33 cellular contexts compared by ENCODE assay signal in the genomic region with DNA sequence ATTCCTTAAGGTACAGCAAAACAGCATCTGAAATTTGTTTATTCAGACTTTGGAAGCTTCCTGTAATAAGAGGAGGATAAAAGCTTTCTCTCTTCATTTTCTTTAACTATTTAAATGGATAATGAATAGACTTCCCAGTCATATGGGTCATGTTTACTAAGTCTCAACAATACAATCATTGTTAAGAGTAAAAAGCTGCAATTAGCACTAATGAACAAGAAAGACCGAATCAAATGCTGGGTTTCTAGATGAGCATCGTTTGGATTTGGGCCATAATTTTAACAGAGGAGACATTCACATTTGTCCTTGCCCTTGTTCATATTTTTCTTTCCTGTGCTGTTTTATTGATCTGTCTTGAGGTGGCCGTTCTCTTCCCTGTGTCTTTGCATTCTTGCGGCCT. TPM values are rescaled to one million over a fixed set of nuclear protein-coding genes. Genes with fewer than 3 reads are reported as not detected.
DNase-seq lines count a peak whose midpoint lies in the region; ATAC-seq, FAIRE-seq and TF ChIP-seq lines count a peak whose summit lies in the region.
"Had no signal": no experiment of that assay in that cellular context is flagged by ENCODE, and none has a peak within 500 bp of the region (broad histone marks: within the 10 kb centered on the region; RNA-seq: fewer than 3 reads in every experiment).

No MANE protein-coding gene starts in this region.

- DNase-seq in COR-L47 (lab: John Stamatoyannopoulos, UW) = peak; percentile 81
- DNase-seq in NCI-H146 treated with DMSO at 0.1 percent for 48 hours (lab: John Stamatoyannopoulos, UW; ENCODE audit: unreplicated experiment) = peak; percentile 35
- no peak for DNase-seq in WTC11 (ENCODE audit: low spot score)
- peak; percentile 30 for DNase-seq in midbrain (lab: John Stamatoyannopoulos, UW)
- DNase-seq in HuH-7.5 (ENCODE audit: low spot score) = no peak
- no peak for DNase-seq in H54 (ENCODE audit: insufficient read length, low spot score)
- no peak for DNase-seq in type B pancreatic cell (ENCODE audit: extremely low spot score, unreplicated experiment)
- DNase-seq: activated CD4-positive, alpha-beta T cell treated with anti-CD3 and anti-CD28 coated beads for 36 hours; activated CD8-positive, alpha-beta T cell treated with anti-CD3 and anti-CD28 coated beads, Interleukin-2, amount 10 ng/mL, durations not matched to agents 7 days and 5 days; activated naive CD4-positive, alpha-beta T cell treated with anti-CD3 and anti-CD28 coated beads, Interleukin-2, amount 50 U/mL, for 16 hours; amniotic stem cell; CD4-positive, alpha-beta memory T cell; effector CD4-positive, alpha-beta T cell; EL; KBM-7; left colon; NCI-H2171; ovary; PC-9; SHP77; small intestine; stimulated activated naive CD4-positive, alpha-beta T cell treated with Interleukin-2 at 50 U/mL for 16 hours had no signal

- H3K36me3 Mint-ChIP-seq in WTC11 = peaks cover 89% of the 10 kb centered on the region
- H3K36me3 Mint-ChIP-seq in type B pancreatic cell = peaks cover 25% of the 10 kb centered on the region
- H3K36me3 Mint-ChIP-seq: CD4-positive, alpha-beta memory T cell had no signal

- no peak for TF ChIP-seq POLR2A in H54 (IDR thresholded peaks at IDR 0.05; ENCODE audit: low read depth, low read length)

- H3K4me3 Mint-ChIP-seq in WTC11 = no peak overlapping the region
- H3K4me3 Mint-ChIP-seq in type B pancreatic cell = no peak overlapping the region
- H3K4me3 Mint-ChIP-seq: activated CD4-positive, alpha-beta T cell treated with anti-CD3 and anti-CD28 coated beads for 36 hours; activated CD8-positive, alpha-beta T cell treated with anti-CD3 and anti-CD28 coated beads, Interleukin-2, amount 10 ng/mL, durations not matched to agents 7 days and 5 days; B cell; brain; CD4-positive, alpha-beta memory T cell; T-helper 2 cell treated with Interferon-gamma antibody and Interleukin-4, amounts not matched to agents 5 μg/mL and 100 μg/mL, for 36 hours had no signal

- CTCF ChIA-PET in WTC11 (lab: Charles Lee) = interaction anchor here (1.3 kb wide), 1 partner anchor 45 kb away, joined by 3 read pairs; no protein-coding TSS in a partner anchor

- H3K4me1 Mint-ChIP-seq in WTC11 (peaks cover 60% of the 10 kb centered on the region), type B pancreatic cell (ENCODE audit: unreplicated experiment) (peaks cover 16% of the 10 kb centered on the region)
- H3K4me1 Mint-ChIP-seq: activated CD4-positive, alpha-beta T cell treated with anti-CD3 and anti-CD28 coated beads for 36 hours; CD4-positive, alpha-beta memory T cell had no signal

- H3K27ac Mint-ChIP-seq in WTC11 = peak overlapping the region; percentile 29; the same call in 1 of the 2 replicates
- H3K27ac Mint-ChIP-seq in type B pancreatic cell = no peak overlapping the region
- H3K27ac Mint-ChIP-seq: activated CD4-positive, alpha-beta T cell treated with anti-CD3 and anti-CD28 coated beads for 36 hours; activated CD8-positive, alpha-beta T cell treated with anti-CD3 and anti-CD28 coated beads, Interleukin-2, amount 10 ng/mL, durations not matched to agents 7 days and 5 days; activated T-helper 2 cell treated with anti-CD3 and anti-CD28 coated beads, Interferon-gamma antibody, Interleukin-2, Interleukin-4, amounts not matched to agents 10 μg/mL and 5 μg/mL and 100 μg/mL, durations not matched to agents 14 hours and 24 hours and 36 hours; B cell; brain; CD4-positive, alpha-beta memory T cell; T-helper 2 cell treated with Interferon-gamma antibody and Interleukin-4, amounts not matched to agents 5 μg/mL and 100 μg/mL, for 36 hours had no signal

- POLR2A ChIA-PET in WTC11 (lab: Charles Lee) = no interaction called here

- H3K27me3 Mint-ChIP-seq in WTC11 (ENCODE audit: low read depth) (no peaks in the 10 kb centered on the region), type B pancreatic cell (peaks cover 4% of the 10 kb centered on the region)

- FAIRE-seq in H54 (lab: Jason Lieb, UNC) = no peak
- FAIRE-seq: small intestine had no signal

- ATAC-seq in WTC11 (no peak), GM19035 (IDR thresholded peaks at IDR 0.05; ENCODE audit: unreplicated experiment) (no peak)
- ATAC-seq: activated CD4-positive, alpha-beta T cell treated with anti-CD3 and anti-CD28 coated beads for 36 hours; activated CD8-positive, alpha-beta T cell treated with anti-CD3 and anti-CD28 coated beads, Interleukin-2, amount 10 ng/mL, durations not matched to agents 7 days and 5 days; left colon had no signal

- TF ChIP-seq CTCF in WTC11 (IDR thresholded peaks at IDR 0.05) (no peak), type B pancreatic cell (conservative IDR thresholded peaks at IDR 0.05) (no peak)

- H3K9me3 Mint-ChIP-seq in WTC11 (peaks cover 15% of the 10 kb centered on the region), type B pancreatic cell (peaks cover 8% of the 10 kb centered on the region)
- H3K9me3 Mint-ChIP-seq: activated T-helper 2 cell treated with anti-CD3 and anti-CD28 coated beads, Interferon-gamma antibody, Interleukin-2, Interleukin-4, amounts not matched to agents 10 μg/mL and 5 μg/mL and 100 μg/mL, durations not matched to agents 14 hours and 24 hours and 36 hours; T-helper 2 cell treated with Interferon-gamma antibody and Interleukin-4, amounts not matched to agents 5 μg/mL and 100 μg/mL, for 36 hours had no signal

TF ChIP-seq in WTC11, 78 proteins besides CTCF, POLR2A, EP300 and RAD21:
- TF ChIP-seq ZNF416 (CRISPR knock-in tag; IDR thresholded peaks at IDR 0.05) = no peak
- TF ChIP-seq ZNF671 (CRISPR knock-in tag; IDR thresholded peaks at IDR 0.05) = no peak
TF ChIP-seq in WTC11: peak in this region for 0.

RNA-seq across cellular contexts. Expression of a gene that starts 34.5 kb away (rescaled TPM):
- total RNA-seq in WTC11 (2021) (145 to 156 TPM (median 146 TPM) in 3 replicates), type B pancreatic cell (ENCODE audit: low replicate concordance) (0.17 and 0.55 TPM in 2 replicates)
- total RNA-seq: activated CD4-positive, alpha-beta T cell treated with anti-CD3 and anti-CD28 coated beads for 36 hours; activated CD8-positive, alpha-beta T cell treated with anti-CD3 and anti-CD28 coated beads, Interleukin-2, amount 10 ng/mL, durations not matched to agents 7 days and 5 days; activated T-helper 2 cell treated with anti-CD3 and anti-CD28 coated beads, Interferon-gamma antibody, Interleukin-2, Interleukin-4, amounts not matched to agents 10 μg/mL and 5 μg/mL and 100 μg/mL, durations not matched to agents 14 hours and 24 hours and 36 hours; B cell; CD4-positive, alpha-beta memory T cell; glomerular endothelial cell; H4; lung microvascular endothelial cell; M059J; NCI-H460; PC-9; thoracic aorta had no signal

RNA-seq across cellular contexts. Expression of a gene that starts 38.0 kb away (rescaled TPM):
- total RNA-seq in WTC11 (2021) (81.0 to 107 TPM (median 101 TPM) in 3 replicates), type B pancreatic cell (ENCODE audit: low replicate concordance) (27.3 and 38.8 TPM in 2 replicates)
- total RNA-seq: activated CD8-positive, alpha-beta T cell treated with anti-CD3 and anti-CD28 coated beads, Interleukin-2, amount 10 ng/mL, durations not matched to agents 7 days and 5 days had no signal

Comparison
In these comparisons a context has a peak if more than half of its experiments do, and no peak if none do; other contexts are left out.
1. DNase-seq: peak in COR-L47 (single experiment), NCI-H146 treated with DMSO at 0.1 percent for 48 hours (single experiment) and midbrain (single experiment); none in WTC11 (single experiment), HuH-7.5 (single experiment), H54 (single experiment) and type B pancreatic cell (single experiment).
2. RNA of a gene that starts 34.5 kb away (total RNA-seq): 145 to 156 TPM in WTC11; 0.17 to 0.55 TPM in type B pancreatic cell; every median in the first group is over 10 times any median in the second.